ENCODE assay signal across 8 cellular contexts in the genomic region with DNA sequence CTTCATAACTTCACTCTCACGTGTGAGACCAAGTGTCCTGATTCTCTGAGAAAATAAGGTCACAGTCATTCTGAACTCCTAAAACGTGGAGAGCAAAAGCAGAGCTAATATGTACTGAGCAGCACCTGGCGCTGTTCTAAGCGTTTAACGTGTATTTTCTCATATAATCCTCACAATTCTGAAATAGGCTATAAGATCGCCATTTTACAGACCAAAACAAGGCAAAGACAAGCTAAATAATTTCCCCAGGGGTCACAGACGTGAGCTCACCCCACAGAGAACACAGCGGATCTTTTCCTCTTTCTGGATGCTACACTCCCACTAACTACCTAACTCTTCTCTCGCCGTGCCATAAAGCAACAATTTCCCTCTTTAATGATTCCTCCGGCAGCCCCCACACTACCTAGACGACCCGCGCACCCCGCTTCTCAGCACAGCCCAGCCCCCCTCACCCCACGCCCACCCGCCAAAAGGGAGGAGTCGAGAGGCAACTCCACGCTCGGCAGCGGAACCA. TPM values are rescaled to one million over a fixed set of nuclear protein-coding genes. Genes with fewer than 3 reads are reported as not detected.
A peak's percentile ranks its signal among the peaks of the same experiment; 100 is the strongest.
DNase-seq lines count a peak whose midpoint lies in the region; ATAC-seq, FAIRE-seq and TF ChIP-seq lines count a peak whose summit lies in the region.

No MANE protein-coding gene starts in this region.

- peak overlapping the region; percentile 93 for H3K27ac ChIP-seq in K562 (ENCODE audit: extremely low read depth, low read depth, low read length)

- TF ChIP-seq RAD21 in K562 (CRISPR knock-in tag; conservative IDR thresholded peaks at IDR 0.05 in 1 of 2, IDR thresholded peaks at IDR 0.05 in 1 of 2) = no peak; a peak in 1 of 4 replicates

- no peak for DNase-seq in CD14-positive monocyte (ENCODE audit: low spot score)
- peak; percentile 64 for DNase-seq in NCI-H748 (lab: John Stamatoyannopoulos, UW; ENCODE audit: unreplicated experiment)
- peak in 1 of 4 experiments; percentile 55 for DNase-seq in K562 (ENCODE audit: extremely low read depth in 1 of 4, low spot score in 3 of 4)
- no peak for DNase-seq in kidney epithelial cell (ENCODE audit: low read depth)
- DNase-seq in stimulated activated naive CD4-positive, alpha-beta T cell treated with Interleukin-2 at 50 U/mL for 16 hours (lab: John Stamatoyannopoulos, UW) = no peak
- no peak for DNase-seq in Ammon's horn (ENCODE audit: low spot score)

- H3K9me3 Mint-ChIP-seq in CD14-positive monocyte = peaks cover 0 to 3% (median 0%) of the 10 kb centered on the region in 7 donors
- H3K9me3 Mint-ChIP-seq in stimulated activated memory B cell treated with anti-CD40 and anti-IgM and Interleukin-4, amounts not matched to agents 10 μg/mL and 1 μg/mL and 100 μg/mL, for 72 hours = no peaks in the 10 kb centered on the region

- TF ChIP-seq POLR2A in K562 (conservative IDR thresholded peaks at IDR 0.05) = peak; percentile 20

- H3K27ac Mint-ChIP-seq in CD14-positive monocyte = peak overlapping the region; percentile 97 to 98 (median 98)
- H3K27ac Mint-ChIP-seq in stimulated activated memory B cell treated with anti-CD40 and anti-IgM and Interleukin-4, amounts not matched to agents 10 μg/mL and 1 μg/mL and 100 μg/mL, for 72 hours = peak overlapping the region; percentile 94

- TF ChIP-seq CTCF in CD14-positive monocyte (IDR thresholded peaks at IDR 0.05) (no peak), K562 (IDR thresholded peaks at IDR 0.05 in 2 of 3, conservative IDR thresholded peaks at IDR 0.05 in 1 of 3; ENCODE audit: insufficient read depth in 2 of 3, low read depth in 1 of 3, low read length in 3 of 3) (peak in 1 of 3 experiments; percentile 22; a peak in 3 of 6 replicates), kidney epithelial cell (IDR thresholded peaks at IDR 0.05; ENCODE audit: insufficient read depth, low read length, poor library complexity, severe bottlenecking) (no peak)

- ATAC-seq in GM21381 (IDR thresholded peaks at IDR 0.05; ENCODE audit: unreplicated experiment) = peak; percentile 7
- peak; percentile 1 for ATAC-seq in K562
- ATAC-seq in stimulated activated memory B cell treated with anti-CD40 and anti-IgM and Interleukin-4, amounts not matched to agents 10 μg/mL and 1 μg/mL and 100 μg/mL, for 72 hours = no peak

- WGBS in K562 (ENCODE audit: insufficient coverage, low coverage, missing lambda C conversion rate) = 1% methylated on average over 16 of the region's 21 CpGs

- H3K9me3 ChIP-seq in K562 (replicated peaks; ENCODE audit: control insufficient read depth, insufficient read depth, low read depth, low read length) = no peaks in the 10 kb centered on the region

- H3K36me3 Mint-ChIP-seq in CD14-positive monocyte = no peaks in the 10 kb centered on the region
- no peaks in the 10 kb centered on the region for H3K36me3 Mint-ChIP-seq in stimulated activated memory B cell treated with anti-CD40 and anti-IgM and Interleukin-4, amounts not matched to agents 10 μg/mL and 1 μg/mL and 100 μg/mL, for 72 hours

- H3K27me3 ChIP-seq in K562 (ENCODE audit: control insufficient read depth in 2 of 2, insufficient read depth in 2 of 2, low read length in 2 of 2) (no peaks in the 10 kb centered on the region), kidney epithelial cell (ENCODE audit: control insufficient read depth, insufficient read depth, low read length) (no peaks in the 10 kb centered on the region)

- H3K4me1 ChIP-seq in K562 (replicated peaks in 1 of 2; ENCODE audit: control insufficient read depth in 2 of 2, insufficient read depth in 2 of 2, low read length in 2 of 2) = peaks cover 2 to 9% of the 10 kb centered on the region in 2 experiments; a peak in 1 of 5 replicates

- H3K36me3 ChIP-seq in K562 (ENCODE audit: control insufficient read depth, insufficient read depth, low read length) (no peaks in the 10 kb centered on the region), kidney epithelial cell (ENCODE audit: control insufficient read depth, insufficient read depth, low read length) (no peaks in the 10 kb centered on the region)

- peak overlapping the region; percentile 95 for H3K4me2 ChIP-seq in K562 (ENCODE audit: insufficient read depth, low read length)

- H3K79me2 ChIP-seq in K562 (ENCODE audit: control insufficient read depth, insufficient read depth, low read length) = peaks cover 32% of the 10 kb centered on the region

- H2AFZ ChIP-seq in K562 (ENCODE audit: low read depth, low read length) = peak overlapping the region; percentile 82

- no peak for TF ChIP-seq EP300 in K562 (IDR thresholded peaks at IDR 0.05; ENCODE audit: low read length)

- H3K4me3 ChIP-seq in K562 = peak overlapping the region; percentile 67
- peak overlapping the region; percentile 81 for H3K4me3 ChIP-seq in kidney epithelial cell (ENCODE audit: low read depth, low read length)

- CTCF ChIA-PET in K562 (lab: Yijun Ruan, JAX; ENCODE audit: low intra/inter-chr PET ratio) = no interaction called here

- peak overlapping the region; percentile 89 to 100 for H3K9ac ChIP-seq in K562 (ENCODE audit: insufficient read depth in 1 of 2, low read depth in 2 of 2, low read length in 2 of 2)

- peak; percentile 80 for FAIRE-seq in K562 (lab: Jason Lieb, UNC)

- intact Hi-C loops in CD14-positive monocyte (cut with micrococcal nuclease) (loop anchor here (5.0 to 10.0 kb wide), 2 partner anchors 45 to 328 kb away; no protein-coding TSS in a partner anchor), K562 (cut with micrococcal nuclease) (loop anchor here (5.0 to 10.0 kb wide), 4 partner anchors 40 to 905 kb away; no protein-coding TSS in a partner anchor)

- H3K9me1 ChIP-seq in K562 (ENCODE audit: control insufficient read depth, insufficient read depth, low read length) = no peaks in the 10 kb centered on the region

- POLR2A ChIA-PET in K562 (lab: Yijun Ruan, JAX) = interaction anchor here (1.0 to 2.4 kb wide), 7 partner anchors 10 to 915 kb away, joined by 3 to 12 read pairs (median 6); no protein-coding TSS in a partner anchor

- peaks cover 24% of the 10 kb centered on the region for H3K4me1 Mint-ChIP-seq in CD14-positive monocyte
- H3K4me1 Mint-ChIP-seq in stimulated activated memory B cell treated with anti-CD40 and anti-IgM and Interleukin-4, amounts not matched to agents 10 μg/mL and 1 μg/mL and 100 μg/mL, for 72 hours = peaks cover 23% of the 10 kb centered on the region

- H4K20me1 ChIP-seq in K562 (replicated peaks; ENCODE audit: control insufficient read depth, insufficient read depth, low read length) = no peaks in the 10 kb centered on the region

- no peaks in the 10 kb centered on the region for H3K27me3 Mint-ChIP-seq in CD14-positive monocyte (ENCODE audit: low read depth in 3 of 3)
- H3K27me3 Mint-ChIP-seq in stimulated activated memory B cell treated with anti-CD40 and anti-IgM and Interleukin-4, amounts not matched to agents 10 μg/mL and 1 μg/mL and 100 μg/mL, for 72 hours = no peaks in the 10 kb centered on the region

- BruUV-seq in K562 (replicated peaks; lab: Mats Ljungman, UMichigan) = TSS peak; percentile 76

- in situ Hi-C loops in K562 (cut with MboI) = no loop called here

- peak overlapping the region; percentile 97 to 98 for H3K4me3 Mint-ChIP-seq in CD14-positive monocyte
- peak overlapping the region; percentile 88 for H3K4me3 Mint-ChIP-seq in stimulated activated memory B cell treated with anti-CD40 and anti-IgM and Interleukin-4, amounts not matched to agents 10 μg/mL and 1 μg/mL and 100 μg/mL, for 72 hours

TF ChIP-seq in K562, 482 proteins besides CTCF, POLR2A, EP300 and RAD21 (continues in another document):
- TF ChIP-seq ETV5 (CRISPR knock-in tag; IDR thresholded peaks at IDR 0.05; ENCODE audit: low read depth) = peak; percentile 29; the same call in 1 of the 2 replicates
- TF ChIP-seq BHLHE40 (IDR thresholded peaks at IDR 0.05; ENCODE audit: low read length) = peak; percentile 46; the same call in 1 of the 2 replicates

RNA-seq across cellular contexts. Expression of a gene that starts 0.6 kb away (rescaled TPM):
- polyA plus RNA-seq in CD14-positive monocyte = 1 to 10 TPM; 2.4 to 3.5 TPM
- total RNA-seq in K562 (2011; cell fraction: chromatin; rRNA removed; ENCODE audit: low replicate concordance) = 7.5 and 15.8 TPM in 2 replicates
- total RNA-seq in K562 (2011; cell fraction: nucleolus; rRNA removed) = 4.9 and 6.2 TPM in 2 replicates
- total RNA-seq in K562 (2011; cell fraction: nucleoplasm; rRNA removed) = 10.3 and 16.6 TPM in 2 replicates
- total RNA-seq in K562 (2014; rRNA removed) = 4.7 and 7.2 TPM in 2 replicates
- 9.4 and 10.1 TPM in 2 replicates for total RNA-seq in K562 (2014; rRNA removed; fragmentation: Illumina TruSeq; extraction: Trizol)
- 6.4 and 7.9 TPM in 2 replicates for total RNA-seq in K562 (2015; rRNA removed; fragmentation: Illumina TruSeq; extraction: Trizol)
- total RNA-seq in K562 (2021) = 11.3 and 11.9 TPM in 2 replicates
- 15.3 and 18.6 TPM in 2 replicates for polyA plus RNA-seq in K562 (2011; rRNA removed)
- polyA plus RNA-seq in K562 (2011; cell fraction: cytosol; rRNA removed) = 15.9 and 18.2 TPM in 2 replicates
- 11.7 and 13.1 TPM in 2 replicates for polyA plus RNA-seq in K562 (2011; cell fraction: nucleus; rRNA removed)
- 11.6 and 25.6 TPM in 2 replicates for polyA plus RNA-seq in K562 (2012)
- 15.6 and 15.8 TPM in 2 replicates for polyA plus RNA-seq in K562 (2014; fragmentation: Illumina TruSeq; extraction: Trizol)
- polyA plus RNA-seq in K562 (2014; fragmentation: Nextera tagmentation; extraction: Ambion mirVana) = 10 to 100 TPM; 13.2 to 16.3 TPM
- polyA plus RNA-seq in K562 (2014; rRNA removed) = 8.1 and 14.7 TPM in 2 replicates
- 16.3 and 17.8 TPM in 2 replicates for polyA minus RNA-seq in K562 (2011; rRNA and poly(A)+ RNA removed)
- polyA minus RNA-seq in K562 (2011; cell fraction: cytosol; rRNA and poly(A)+ RNA removed) = 3.0 and 20.3 TPM in 2 replicates
- 10.2 and 14.4 TPM in 2 replicates for polyA minus RNA-seq in K562 (2011; cell fraction: nucleus; rRNA and poly(A)+ RNA removed)
- total RNA-seq in kidney epithelial cell = 18.3 and 25.1 TPM in 2 replicates

RNA-seq across cellular contexts. Expression of a gene that starts 49.0 kb away (rescaled TPM):
- polyA plus RNA-seq in CD14-positive monocyte = 1 to 10 TPM; 1.3 to 2.5 TPM
- 1.00 and 1.4 TPM in 2 replicates for total RNA-seq in K562 (2011; cell fraction: chromatin; rRNA removed; ENCODE audit: low replicate concordance)
- total RNA-seq in K562 (2011; cell fraction: nucleolus; rRNA removed) = 0.50 and 0.53 TPM in 2 replicates
- total RNA-seq in K562 (2011; cell fraction: nucleoplasm; rRNA removed) = 0.73 and 1.5 TPM in 2 replicates
- total RNA-seq in K562 (2014; rRNA removed) = 0.41 and 0.49 TPM in 2 replicates
- total RNA-seq in K562 (2014; rRNA removed; fragmentation: Illumina TruSeq; extraction: Trizol) = 0.40 and 0.57 TPM in 2 replicates
- 0.43 and 0.45 TPM in 2 replicates for total RNA-seq in K562 (2015; rRNA removed; fragmentation: Illumina TruSeq; extraction: Trizol)
- 0.98 and 1.00 TPM in 2 replicates for total RNA-seq in K562 (2021)
- 0.26 and 0.32 TPM in 2 replicates for polyA plus RNA-seq in K562 (2011; rRNA removed)
- 0.10 and 0.16 TPM in 2 replicates for polyA plus RNA-seq in K562 (2011; cell fraction: cytosol; rRNA removed)
- 0.65 and 2.2 TPM in 2 replicates for polyA plus RNA-seq in K562 (2011; cell fraction: nucleus; rRNA removed)
- 1.6 and 4.5 TPM in 2 replicates for polyA plus RNA-seq in K562 (2012)
- polyA plus RNA-seq in K562 (2014; fragmentation: Illumina TruSeq; extraction: Trizol) = 0.97 and 1.1 TPM in 2 replicates
- polyA plus RNA-seq in K562 (2014; fragmentation: Nextera tagmentation; extraction: Ambion mirVana) = under 1 TPM; 0.29 to 0.51 TPM
- polyA plus RNA-seq in K562 (2014; rRNA removed) = 0.30 and 0.86 TPM in 2 replicates
- polyA minus RNA-seq in K562 (2011; rRNA and poly(A)+ RNA removed) = 0.15 and 0.25 TPM in 2 replicates
- polyA minus RNA-seq in K562 (2011; cell fraction: cytosol; rRNA and poly(A)+ RNA removed) = 0.19 TPM in 1 of 2 replicates, not detected in the other
- polyA minus RNA-seq in K562 (2011; cell fraction: nucleus; rRNA and poly(A)+ RNA removed) = 0.44 and 0.54 TPM in 2 replicates
- 9.2 and 11.0 TPM in 2 replicates for total RNA-seq in kidney epithelial cell
